Comparison of ENCODE assay signal across 28 cellular contexts in genomic region chr19:30324982-30325381, GRCh38. TPM values are rescaled to one million over a fixed set of nuclear protein-coding genes. Genes with fewer than 3 reads are reported as not detected.
"Had no signal": no experiment of that assay in that cellular context is flagged by ENCODE, and none has a peak within 500 bp of the region (broad histone marks: within the 10 kb centered on the region; RNA-seq: fewer than 3 reads in every experiment).

No MANE protein-coding gene starts in this region.

- H3K4me3 ChIP-seq: hepatocyte, lung, mucosa of descending colon, psoas muscle, smooth muscle cell, thoracic aorta, tibial artery, upper lobe of right lung had no signal

- H3K27me3 Mint-ChIP-seq: stimulated activated memory B cell treated with anti-CD40 and anti-IgM and Interleukin-4, amounts not matched to agents 10 μg/mL and 1 μg/mL and 100 μg/mL, for 72 hours; stimulated activated naive CD8-positive, alpha-beta T cell treated with anti-CD3 and anti-CD28 coated beads, Interleukin-15, amount 100 ng/mL, for 72 hours had no signal

- H3K4me3 Mint-ChIP-seq: naive thymus-derived CD4-positive, alpha-beta T cell; natural killer cell treated with Interleukin-12 subunit alpha and Interleukin-12 subunit beta and Interleukin-15 and Interleukin-18, amount 100 ng/mL, for 72 hours; stimulated activated memory B cell treated with anti-CD40 and anti-IgM and Interleukin-4, amounts not matched to agents 10 μg/mL and 1 μg/mL and 100 μg/mL, for 72 hours; stimulated activated naive CD8-positive, alpha-beta T cell treated with anti-CD3 and anti-CD28 coated beads, Interleukin-15, amount 100 ng/mL, for 72 hours had no signal

- H3K27ac Mint-ChIP-seq: naive thymus-derived CD4-positive, alpha-beta T cell; natural killer cell treated with Interleukin-12 subunit alpha and Interleukin-12 subunit beta and Interleukin-15 and Interleukin-18, amount 100 ng/mL, for 72 hours; stimulated activated memory B cell treated with anti-CD40 and anti-IgM and Interleukin-4, amounts not matched to agents 10 μg/mL and 1 μg/mL and 100 μg/mL, for 72 hours; stimulated activated naive CD8-positive, alpha-beta T cell treated with anti-CD3 and anti-CD28 coated beads, Interleukin-15, amount 100 ng/mL, for 72 hours had no signal

- H3K9me3 Mint-ChIP-seq: natural killer cell treated with Interleukin-12 subunit alpha and Interleukin-12 subunit beta and Interleukin-15 and Interleukin-18, amount 100 ng/mL, for 72 hours had no signal

- H3K36me3 Mint-ChIP-seq: naive thymus-derived CD4-positive, alpha-beta T cell; natural killer cell treated with Interleukin-12 subunit alpha and Interleukin-12 subunit beta and Interleukin-15 and Interleukin-18, amount 100 ng/mL, for 72 hours; stimulated activated memory B cell treated with anti-CD40 and anti-IgM and Interleukin-4, amounts not matched to agents 10 μg/mL and 1 μg/mL and 100 μg/mL, for 72 hours had no signal

- DNase-seq: heart right ventricle; kidney glomerular epithelial cell; left colon; left ventricle myocardium inferior; mesendoderm; midbrain; mucosa of descending colon; naive thymus-derived CD4-positive, alpha-beta T cell; nucleus accumbens; psoas muscle; stimulated activated CD4-positive, alpha-beta T cell treated with anti-CD3 and anti-CD28 coated beads, Interleukin-1b, Interleukin-23, amount 100 ng/mL, for 48 hours; stimulated activated CD4-positive, alpha-beta T cell treated with anti-CD3 and anti-CD28 coated beads, Interleukin-2, amount 100 ng/mL, for 48 hours; stimulated activated CD4-positive, alpha-beta T cell treated with anti-CD3 and anti-CD28 coated beads, Interleukin-4, amount 100 ng/mL, for 4 hours; stimulated activated CD8-positive, alpha-beta memory T cell treated with anti-CD3 and anti-CD28 coated beads, Interleukin-4, amount 100 ng/mL, for 48 hours; stimulated activated naive CD4-positive, alpha-beta T cell treated with Interleukin-2 at 50 U/mL for 16 hours; stimulated activated naive CD8-positive, alpha-beta T cell treated with anti-CD3 and anti-CD28 coated beads, Interleukin-15, amount 100 ng/mL, for 72 hours; tibial artery; trophoblast cell; upper lobe of right lung had no signal

- H3K4me1 Mint-ChIP-seq: naive thymus-derived CD4-positive, alpha-beta T cell; stimulated activated memory B cell treated with anti-CD40 and anti-IgM and Interleukin-4, amounts not matched to agents 10 μg/mL and 1 μg/mL and 100 μg/mL, for 72 hours; stimulated activated naive CD8-positive, alpha-beta T cell treated with anti-CD3 and anti-CD28 coated beads, Interleukin-15, amount 100 ng/mL, for 72 hours had no signal

- H3K27ac ChIP-seq: heart right ventricle, hepatocyte, parathyroid adenoma, psoas muscle, thoracic aorta, tibial artery, upper lobe of right lung had no signal

- H3K36me3 ChIP-seq: heart right ventricle, left ventricle myocardium inferior, thoracic aorta, tibial artery, upper lobe of right lung had no signal

- H3K9me3 ChIP-seq: heart right ventricle, left ventricle myocardium inferior, mucosa of descending colon, psoas muscle, thoracic aorta, tibial artery, upper lobe of right lung had no signal

- H3K27me3 ChIP-seq: heart right ventricle, hepatocyte, tibial artery, upper lobe of right lung had no signal

- H3K4me1 ChIP-seq: parathyroid adenoma, psoas muscle, tibial artery, upper lobe of right lung had no signal

- ATAC-seq: left colon; mucosa of descending colon; naive thymus-derived CD4-positive, alpha-beta T cell; psoas muscle; stimulated activated memory B cell treated with anti-CD40 and anti-IgM and Interleukin-4, amounts not matched to agents 10 μg/mL and 1 μg/mL and 100 μg/mL, for 72 hours; stimulated activated naive CD8-positive, alpha-beta T cell treated with anti-CD3 and anti-CD28 coated beads, Interleukin-15, amount 100 ng/mL, for 72 hours; upper lobe of right lung had no signal

RNA-seq across cellular contexts. Expression of gene ZNF536, which starts 47.2 kb away (rescaled TPM):
- total RNA-seq: myocyte; naive thymus-derived CD4-positive, alpha-beta T cell; natural killer cell treated with Interleukin-12 subunit alpha and Interleukin-12 subunit beta and Interleukin-15 and Interleukin-18, amount 100 ng/mL, for 72 hours; osteoblast; smooth muscle cell had no signal
